12 cellular contexts compared by ENCODE assay signal in the genomic region with DNA sequence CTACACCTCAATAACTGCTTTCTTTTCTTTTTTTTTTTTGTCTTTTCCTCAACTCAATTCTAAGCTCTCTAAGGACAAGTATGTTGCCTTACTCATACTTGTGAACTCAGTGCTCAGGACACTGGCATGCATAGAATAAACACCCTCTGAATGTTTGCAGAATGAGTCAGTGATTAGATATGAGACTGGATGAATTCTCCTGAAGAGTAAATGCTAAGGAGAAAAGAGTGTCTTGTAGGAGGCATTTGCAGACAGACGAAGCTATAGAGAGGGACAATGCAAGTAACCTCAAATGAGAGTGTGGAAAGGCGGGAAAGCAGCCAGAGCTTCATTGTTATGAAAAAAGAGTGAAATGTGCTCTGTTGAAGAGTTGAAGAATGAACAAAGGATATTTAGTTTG.
DNase-seq lines count a peak whose midpoint lies in the region; ATAC-seq and TF ChIP-seq lines count a peak whose summit lies in the region.
"Had no signal": no experiment of that assay in that cellular context is flagged by ENCODE, and none has a peak within 500 bp of the region (broad histone marks: within the 10 kb centered on the region; RNA-seq: fewer than 3 reads in every experiment).

No MANE protein-coding gene starts in this region.

- intact Hi-C loops in MCF 10A (cut with micrococcal nuclease) (no loop called here), breast epithelium (cut with DNase I; ENCODE audit: low total_unique reads) (no loop called here)

- H3K27ac ChIP-seq in breast epithelium = no peak overlapping the region
- no peak overlapping the region for H3K27ac ChIP-seq in iPS DF 6.9 (ENCODE audit: low read length)

- no peak for TF ChIP-seq CTCF in MCF 10A (IDR thresholded peaks at IDR 0.05; ENCODE audit: unreplicated experiment)
- TF ChIP-seq CTCF in breast epithelium (IDR thresholded peaks at IDR 0.05) = no peak

- no TSS peak for BruUV-seq in MCF 10A (replicated peaks; lab: Mats Ljungman, UMichigan)

- POLR2A ChIA-PET in MCF 10A (lab: Yijun Ruan, JAX) = interaction anchor here (0.7 to 0.8 kb wide), 2 partner anchors 20 to 36 kb away, joined by 3 read pairs; no protein-coding TSS in a partner anchor

- WGBS in iPS DF 6.9 (ENCODE audit: insufficient coverage, insufficient read length) = no CpG with 5 or more reads among the region's 2 CpGs

- H3K4me3 ChIP-seq in breast epithelium = no peak overlapping the region
- no peak overlapping the region for H3K4me3 ChIP-seq in iPS DF 6.9 (ENCODE audit: low read length)

- no peaks in the 10 kb centered on the region for H3K27me3 Mint-ChIP-seq in MCF 10A (ENCODE audit: insufficient read depth, unreplicated experiment)
- H3K27me3 Mint-ChIP-seq: dendritic cell treated with granulocyte-macrophage colony-stimulating factor and Interleukin-4, amounts not matched to agents 40 ng/mL and 50 ng/mL, for 4 days had no signal

- ATAC-seq in GM18517 (IDR thresholded peaks at IDR 0.05; ENCODE audit: unreplicated experiment) = no peak
- ATAC-seq: activated CD8-positive, alpha-beta memory T cell treated with anti-CD3 and anti-CD28 coated beads, Interleukin-2, amount 10 ng/mL, durations not matched to agents 7 days and 5 days had no signal

- H3K9me3 ChIP-seq in breast epithelium = no peaks in the 10 kb centered on the region
- H3K9me3 ChIP-seq in iPS DF 6.9 (ENCODE audit: control insufficient read depth, insufficient read depth, low read length) = no peaks in the 10 kb centered on the region

- peak; percentile 78 for DNase-seq in MCF 10A (ENCODE audit: unreplicated experiment)
- DNase-seq in breast epithelium (ENCODE audit: low spot score in 2 of 2) = no peak
- peak; percentile 98 for DNase-seq in amniotic epithelial cell (ENCODE audit: low read depth)
- DNase-seq in iPS DF 6.9 (ENCODE audit: low read depth, low spot score) = peak; percentile 25
- DNase-seq in stimulated activated CD4-positive, alpha-beta T cell treated with anti-CD3 and anti-CD28 coated beads, Interleukin-12 subunit alpha, Interleukin-12 subunit beta, amount 100 ng/mL, for 4 hours = no peak
- DNase-seq in GOT3 (lab: John Stamatoyannopoulos, UW) = no peak
- no peak for DNase-seq in activated CD4-positive, alpha-beta T cell treated with anti-CD3 and anti-CD28 coated beads for 1 hour
- DNase-seq: 8988T; activated CD8-positive, alpha-beta memory T cell treated with anti-CD3 and anti-CD28 coated beads, Interleukin-2, amount 10 ng/mL, durations not matched to agents 7 days and 5 days; MV-4-11 had no signal

- TF ChIP-seq POLR2A in breast epithelium (IDR thresholded peaks at IDR 0.05) = no peak

- H3K36me3 ChIP-seq in breast epithelium = no peaks in the 10 kb centered on the region
- H3K36me3 ChIP-seq in iPS DF 6.9 (ENCODE audit: control insufficient read depth, insufficient read depth, low read length) = no peaks in the 10 kb centered on the region

- H3K27ac Mint-ChIP-seq in MCF 10A (ENCODE audit: low read depth, unreplicated experiment) = peak overlapping the region; percentile 1
- H3K27ac Mint-ChIP-seq: activated CD8-positive, alpha-beta memory T cell treated with anti-CD3 and anti-CD28 coated beads, Interleukin-2, amount 10 ng/mL, durations not matched to agents 7 days and 5 days; dendritic cell treated with granulocyte-macrophage colony-stimulating factor and Interleukin-4, amounts not matched to agents 40 ng/mL and 50 ng/mL, for 4 days had no signal

- no peaks in the 10 kb centered on the region for H3K4me1 ChIP-seq in breast epithelium
- H3K4me1 ChIP-seq in iPS DF 6.9 (ENCODE audit: control insufficient read depth, insufficient read depth, low read length) = no peaks in the 10 kb centered on the region

- CTCF ChIA-PET in MCF 10A (lab: Yijun Ruan, JAX) = interaction anchor here (0.6 kb wide), 1 partner anchor 16 kb away, joined by 3 read pairs; no protein-coding TSS in a partner anchor

- H3K27me3 ChIP-seq in breast epithelium (no peaks in the 10 kb centered on the region), iPS DF 6.9 (ENCODE audit: control insufficient read depth, insufficient read depth, low read length) (no peaks in the 10 kb centered on the region)

- H3K4me3 Mint-ChIP-seq in MCF 10A (ENCODE audit: unreplicated experiment) = no peak overlapping the region
- H3K4me3 Mint-ChIP-seq: activated CD8-positive, alpha-beta memory T cell treated with anti-CD3 and anti-CD28 coated beads, Interleukin-2, amount 10 ng/mL, durations not matched to agents 7 days and 5 days; dendritic cell treated with granulocyte-macrophage colony-stimulating factor and Interleukin-4, amounts not matched to agents 40 ng/mL and 50 ng/mL, for 4 days had no signal

- H3K4me1 Mint-ChIP-seq in MCF 10A (ENCODE audit: insufficient read depth, unreplicated experiment) = peaks cover 25% of the 10 kb centered on the region
- H3K4me1 Mint-ChIP-seq: activated CD8-positive, alpha-beta memory T cell treated with anti-CD3 and anti-CD28 coated beads, Interleukin-2, amount 10 ng/mL, durations not matched to agents 7 days and 5 days had no signal

- peaks cover 24% of the 10 kb centered on the region for H3K9me3 Mint-ChIP-seq in MCF 10A (ENCODE audit: unreplicated experiment)
- H3K9me3 Mint-ChIP-seq: dendritic cell treated with granulocyte-macrophage colony-stimulating factor and Interleukin-4, amounts not matched to agents 40 ng/mL and 50 ng/mL, for 4 days had no signal

- H3K36me3 Mint-ChIP-seq in MCF 10A (ENCODE audit: insufficient read depth, unreplicated experiment) = peaks cover 7% of the 10 kb centered on the region
- H3K36me3 Mint-ChIP-seq: activated CD8-positive, alpha-beta memory T cell treated with anti-CD3 and anti-CD28 coated beads, Interleukin-2, amount 10 ng/mL, durations not matched to agents 7 days and 5 days had no signal

Comparison
In these comparisons a context has a peak if more than half of its experiments do, and no peak if none do; other contexts are left out.
1. DNase-seq: peak in MCF 10A (single experiment), amniotic epithelial cell (single experiment) and iPS DF 6.9 (single experiment); none in breast epithelium (0 of 2), stimulated activated CD4-positive, alpha-beta T cell treated with anti-CD3 and anti-CD28 coated beads, Interleukin-12 subunit alpha, Interleukin-12 subunit beta, amount 100 ng/mL, for 4 hours (single experiment), GOT3 (single experiment) and activated CD4-positive, alpha-beta T cell treated with anti-CD3 and anti-CD28 coated beads for 1 hour (single experiment).